In the genomic region with DNA sequence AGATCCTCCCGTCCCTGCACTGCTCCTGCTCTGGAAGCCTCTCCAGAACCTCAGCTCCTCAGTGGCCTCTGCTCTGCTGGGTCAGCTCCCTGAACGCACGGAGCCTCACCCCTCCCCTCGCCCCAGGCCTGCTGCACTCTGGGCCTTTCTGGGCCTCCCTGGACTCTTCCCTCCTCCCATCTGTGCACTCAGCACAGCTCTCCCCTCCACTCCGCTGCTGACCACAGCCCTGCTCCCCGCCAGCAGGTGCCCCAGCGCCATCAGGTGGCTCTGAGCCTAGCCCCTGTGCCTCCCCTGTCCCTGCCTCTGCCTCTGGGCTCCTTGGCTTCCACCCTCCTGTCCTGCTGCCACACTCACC, we compare ENCODE assay signal across 8 cellular contexts.
A peak's percentile ranks its signal among the peaks of the same experiment; 100 is the strongest.
DNase-seq lines count a peak whose midpoint lies in the region; ATAC-seq and TF ChIP-seq lines count a peak whose summit lies in the region.
"Not testable (repeated sequence)": the region's sequence is repeated elsewhere in the genome, so short reads cannot be mapped to it uniquely, and the experiment has no call there.

No MANE protein-coding gene starts in this region.

- not testable (repeated sequence) for H3K36me3 ChIP-seq in DOHH2 (ENCODE audit: control insufficient read depth, low read length); osteoblast (ENCODE audit: insufficient read depth, low read length); aorta (ENCODE audit: control insufficient read depth in 1 of 2, insufficient read depth in 2 of 2, low read length in 1 of 2)

- peak overlapping the region in 2 of 3 donors; percentile 21 to 59 for H3K27ac Mint-ChIP-seq in IgD-negative memory B cell
- H3K27ac Mint-ChIP-seq in memory B cell = peak overlapping the region; percentile 98
- H3K27ac Mint-ChIP-seq in stimulated activated memory B cell treated with anti-CD40 and anti-IgM and Interleukin-4, amounts not matched to agents 10 μg/mL and 1 μg/mL and 100 μg/mL, for 72 hours = peak overlapping the region; percentile 99

- ATAC-seq in right cardiac atrium (peak; percentile 8 to 35), aorta (ENCODE audit: low FRiP score) (peak; percentile 19)
- ATAC-seq in memory B cell (ENCODE audit: low read depth); stimulated activated memory B cell treated with anti-CD40 and anti-IgM and Interleukin-4, amounts not matched to agents 10 μg/mL and 1 μg/mL and 100 μg/mL, for 72 hours: not testable (repeated sequence)

- WGBS in right cardiac atrium = 68% methylated on average over 7 of the region's 7 CpGs
- WGBS in aorta, 2 donors = 72 to 78% methylated on average over 7 of the region's 7 CpGs

- peaks cover 14% of the 10 kb centered on the region for H3K4me1 ChIP-seq in DOHH2 (ENCODE audit: control insufficient read depth, low read length)
- not testable (repeated sequence) for H3K4me1 ChIP-seq in right cardiac atrium (ENCODE audit: control insufficient read depth, insufficient read depth, low read length); osteoblast (ENCODE audit: insufficient read depth, low read length); aorta (ENCODE audit: control insufficient read depth in 1 of 2, insufficient read depth in 2 of 2, low read length in 2 of 2)

- peak overlapping the region; percentile 54 for H3K27ac ChIP-seq in DOHH2 (ENCODE audit: low read depth, low read length)
- not testable (repeated sequence) for H3K27ac ChIP-seq in right cardiac atrium (ENCODE audit: low read length); osteoblast (ENCODE audit: low read depth, low read length); aorta (ENCODE audit: low read depth in 1 of 2, low read length in 2 of 2)

- not testable (repeated sequence) for H3K9me3 Mint-ChIP-seq in IgD-negative memory B cell; memory B cell; stimulated activated memory B cell treated with anti-CD40 and anti-IgM and Interleukin-4, amounts not matched to agents 10 μg/mL and 1 μg/mL and 100 μg/mL, for 72 hours

- peaks cover 18% of the 10 kb centered on the region for H3K79me2 ChIP-seq in DOHH2 (ENCODE audit: control insufficient read depth, low read length)
- not testable (repeated sequence) for H3K79me2 ChIP-seq in osteoblast (ENCODE audit: insufficient read depth, low read length)

- H3K36me3 Mint-ChIP-seq in IgD-negative memory B cell (peaks cover 14% of the 10 kb centered on the region), memory B cell (peaks cover 41% of the 10 kb centered on the region)
- H3K36me3 Mint-ChIP-seq in stimulated activated memory B cell treated with anti-CD40 and anti-IgM and Interleukin-4, amounts not matched to agents 10 μg/mL and 1 μg/mL and 100 μg/mL, for 72 hours = peaks cover 54% of the 10 kb centered on the region

- peak overlapping the region; percentile 97 to 100 (median 100) for H3K4me3 Mint-ChIP-seq in IgD-negative memory B cell
- peak overlapping the region; percentile 99 for H3K4me3 Mint-ChIP-seq in memory B cell
- H3K4me3 Mint-ChIP-seq in stimulated activated memory B cell treated with anti-CD40 and anti-IgM and Interleukin-4, amounts not matched to agents 10 μg/mL and 1 μg/mL and 100 μg/mL, for 72 hours = peak overlapping the region; percentile 95

- peak; percentile 25 for DNase-seq in activated effector memory CD4-positive, alpha-beta T cell treated with anti-CD3 and anti-CD28 coated beads, Interleukin-2, amount 50 U/mL, for 16 hours
- not testable (repeated sequence) for DNase-seq in right cardiac atrium; memory B cell (ENCODE audit: low spot score in 2 of 2); aorta
- peak; percentile 27 for DNase-seq in osteoblast (ENCODE audit: insufficient read length, low spot score, missing footprints)

- not testable (repeated sequence) for H3F3A ChIP-seq in DOHH2 (ENCODE audit: control insufficient read depth, insufficient read depth)

- H3K4me3 ChIP-seq in DOHH2 (ENCODE audit: low read length) = peak overlapping the region; percentile 82
- H3K4me3 ChIP-seq in right cardiac atrium (ENCODE audit: low read length); osteoblast (ENCODE audit: insufficient read depth, low read length); aorta (ENCODE audit: low read length in 2 of 2): not testable (repeated sequence)

- not testable (repeated sequence) for H3K27me3 Mint-ChIP-seq in IgD-negative memory B cell; memory B cell; stimulated activated memory B cell treated with anti-CD40 and anti-IgM and Interleukin-4, amounts not matched to agents 10 μg/mL and 1 μg/mL and 100 μg/mL, for 72 hours

- intact Hi-C loops in right cardiac atrium (cut with DNase I); aorta (cut with DNase I): not testable (repeated sequence)

- TF ChIP-seq CTCF in DOHH2 (IDR thresholded peaks at IDR 0.05; ENCODE audit: low read depth, low read length, poor library complexity, severe bottlenecking); osteoblast (IDR thresholded peaks at IDR 0.05; ENCODE audit: extremely low read depth, low read depth, low read length): not testable (repeated sequence)

- H3K27me3 ChIP-seq in DOHH2 (ENCODE audit: control insufficient read depth, low read length); right cardiac atrium (ENCODE audit: control insufficient read depth, insufficient read depth); osteoblast (ENCODE audit: insufficient read depth, low read length); aorta (ENCODE audit: control insufficient read depth in 1 of 2, insufficient read depth in 2 of 2, low read length in 1 of 2): not testable (repeated sequence)

- H3K9me2 ChIP-seq in DOHH2 (replicated peaks; ENCODE audit: control insufficient read depth, low read length) = not testable (repeated sequence)

- H3K4me2 ChIP-seq in DOHH2 (ENCODE audit: low read length) = peak overlapping the region; percentile 79
- not testable (repeated sequence) for H3K4me2 ChIP-seq in osteoblast (ENCODE audit: insufficient read depth, low read length)

- H4K20me1 ChIP-seq in DOHH2 (ENCODE audit: control insufficient read depth, insufficient read depth, low read depth, low read length); osteoblast (ENCODE audit: insufficient read depth, low read length): not testable (repeated sequence)

- H3K4me1 Mint-ChIP-seq in IgD-negative memory B cell (peaks cover 6 to 15% (median 10%) of the 10 kb centered on the region in 3 donors), memory B cell (peaks cover 28% of the 10 kb centered on the region)
- peaks cover 56% of the 10 kb centered on the region for H3K4me1 Mint-ChIP-seq in stimulated activated memory B cell treated with anti-CD40 and anti-IgM and Interleukin-4, amounts not matched to agents 10 μg/mL and 1 μg/mL and 100 μg/mL, for 72 hours

- not testable (repeated sequence) for H3K9me3 ChIP-seq in DOHH2 (ENCODE audit: control insufficient read depth, insufficient read depth, low read length); right cardiac atrium (ENCODE audit: control insufficient read depth, low read length); osteoblast (ENCODE audit: low read depth, low read length); aorta (ENCODE audit: control insufficient read depth, low read length)

- H2AFZ ChIP-seq in osteoblast (ENCODE audit: low read length) = not testable (repeated sequence)

Comparison
In these comparisons a context has a peak if more than half of its experiments do, and no peak if none do; other contexts are left out.
1. H3K27ac Mint-ChIP-seq: peak in every context shown above with its lines; median percentile 99 in stimulated activated memory B cell treated with anti-CD40 and anti-IgM and Interleukin-4, amounts not matched to agents 10 μg/mL and 1 μg/mL and 100 μg/mL, for 72 hours; 98 in memory B cell; 40 in IgD-negative memory B cell.